15 cellular contexts compared by ENCODE assay signal in the genomic region with DNA sequence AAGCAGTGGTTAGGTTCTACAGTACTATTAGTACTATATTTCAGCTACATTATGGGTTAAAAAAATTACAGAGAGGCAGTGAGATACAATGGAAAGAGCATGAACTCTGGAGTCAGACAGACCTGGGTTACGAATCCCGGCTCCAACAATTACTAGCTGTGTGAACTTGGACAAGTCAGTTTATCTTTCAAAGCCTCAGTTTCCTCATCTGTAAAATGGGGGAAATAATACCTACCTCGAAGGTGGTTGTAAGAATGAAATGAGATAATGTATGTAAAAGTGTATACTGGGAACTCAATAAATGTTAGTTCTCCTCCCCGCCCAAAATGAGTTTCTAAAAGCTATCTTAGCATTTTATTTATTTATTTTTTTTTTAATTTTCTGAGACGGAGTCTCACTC. TPM values are rescaled to one million over a fixed set of nuclear protein-coding genes. Genes with fewer than 3 reads are reported as not detected.
DNase-seq lines count a peak whose midpoint lies in the region; ATAC-seq and TF ChIP-seq lines count a peak whose summit lies in the region.
"Had no signal": no experiment of that assay in that cellular context is flagged by ENCODE, and none has a peak within 500 bp of the region (broad histone marks: within the 10 kb centered on the region; RNA-seq: fewer than 3 reads in every experiment).

No MANE protein-coding gene starts in this region.

- no peak overlapping the region for H3K9ac ChIP-seq in H9 (ENCODE audit: extremely low read depth, insufficient read length, low read length)
- H3K9ac ChIP-seq: GM23248 had no signal

- WGBS in H9 (ENCODE audit: extremely low coverage, insufficient read length, low lambda C conversion rate): no CpG with 5 or more reads among the region's 5 CpGs

- H3K4me1 Mint-ChIP-seq in H9 (peaks cover 25 to 29% of the 10 kb centered on the region in 2 experiments), memory B cell (peaks cover 2% of the 10 kb centered on the region)
- H3K4me1 Mint-ChIP-seq in activated T-helper 17 cell treated with anti-CD3 and anti-CD28 coated beads, Interleukin-2, amount 50 U/mL, for 72 hours: no peaks in the 10 kb centered on the region

- H2AK5ac ChIP-seq in H9 (ENCODE audit: insufficient read length, low read length): no peak overlapping the region

- H3K9me3 ChIP-seq in H9 (ENCODE audit: control insufficient read depth, low read depth, low read length): no peaks in the 10 kb centered on the region
- H3K9me3 ChIP-seq: Caco-2 had no signal

- no peak overlapping the region for H3K27ac ChIP-seq in H9 (ENCODE audit: insufficient read length, low read depth, low read length)
- H3K27ac ChIP-seq: C4-2B, GM23248, HL-60 had no signal

- no peaks in the 10 kb centered on the region for H3K23me2 ChIP-seq in H9 (ENCODE audit: insufficient read length, low read depth, low read length, poor library complexity, severe bottlenecking)

- H3K4me3 Mint-ChIP-seq in H9: no peak overlapping the region
- H3K4me3 Mint-ChIP-seq in activated T-helper 17 cell treated with anti-CD3 and anti-CD28 coated beads, Interleukin-2, amount 50 U/mL, for 72 hours: no peak overlapping the region
- H3K4me3 Mint-ChIP-seq in memory B cell: no peak overlapping the region
- H3K4me3 Mint-ChIP-seq: CD4-positive, alpha-beta T cell had no signal

- no peaks in the 10 kb centered on the region for H3K27me3 Mint-ChIP-seq in H9 (ENCODE audit: low read depth)
- H3K27me3 Mint-ChIP-seq in activated T-helper 17 cell treated with anti-CD3 and anti-CD28 coated beads, Interleukin-2, amount 50 U/mL, for 72 hours: no peaks in the 10 kb centered on the region
- H3K27me3 Mint-ChIP-seq in memory B cell: no peaks in the 10 kb centered on the region
- H3K27me3 Mint-ChIP-seq: CD4-positive, alpha-beta T cell had no signal

- H2BK5ac ChIP-seq in H9 (ENCODE audit: insufficient read length, low read length): no peak overlapping the region

- H3K27me3 ChIP-seq in H9 (ENCODE audit: insufficient read depth, low read length): no peaks in the 10 kb centered on the region

- H3K14ac ChIP-seq in H9 (ENCODE audit: insufficient read depth, low read length): no peak overlapping the region

- H3K9me3 Mint-ChIP-seq in H9 (no peaks in the 10 kb centered on the region), memory B cell (no peaks in the 10 kb centered on the region)
- H3K9me3 Mint-ChIP-seq in activated T-helper 17 cell treated with anti-CD3 and anti-CD28 coated beads, Interleukin-2, amount 50 U/mL, for 72 hours: no peaks in the 10 kb centered on the region
- H3K9me3 Mint-ChIP-seq: CD4-positive, alpha-beta T cell had no signal

- peaks cover 3% of the 10 kb centered on the region; the same call in 1 of the 2 replicates for H3K4me1 ChIP-seq in H9 (ENCODE audit: insufficient read depth, low read length)
- H3K4me1 ChIP-seq: Caco-2 had no signal

- H3K36me3 Mint-ChIP-seq in H9 (ENCODE audit: insufficient read depth in 1 of 3, low read depth in 3 of 3): peaks cover 2 to 11% (median 6%) of the 10 kb centered on the region in 3 experiments; a peak in 5 of 7 replicates
- H3K36me3 Mint-ChIP-seq in activated T-helper 17 cell treated with anti-CD3 and anti-CD28 coated beads, Interleukin-2, amount 50 U/mL, for 72 hours (ENCODE audit: low read depth): peaks cover 44% of the 10 kb centered on the region
- peaks cover 20% of the 10 kb centered on the region for H3K36me3 Mint-ChIP-seq in memory B cell

- H3T11ph ChIP-seq in H9 (ENCODE audit: low read length): no peak overlapping the region

- no peaks in the 10 kb centered on the region for H3K79me2 ChIP-seq in H9 (ENCODE audit: insufficient read depth, low read length)

- H2BK15ac ChIP-seq in H9 (ENCODE audit: low read depth, low read length): no peak overlapping the region

- no peak overlapping the region for H4K8ac ChIP-seq in H9 (replicated peaks; ENCODE audit: insufficient read length, low read depth, low read length)

- H3K23ac ChIP-seq in H9 (ENCODE audit: insufficient read length, low read depth, low read length): no peak overlapping the region

- no peak for DNase-seq in H9
- DNase-seq in memory B cell (ENCODE audit: low spot score in 2 of 2): no peak
- DNase-seq in cerebellar nuclear complex (lab: John Stamatoyannopoulos, UW): no peak
- DNase-seq in NCI-H146 treated with DMSO at 0.1 percent for 48 hours (lab: John Stamatoyannopoulos, UW; ENCODE audit: unreplicated experiment): no peak
- DNase-seq: ACHN; AML-193; Caco-2; CD4-positive, alpha-beta T cell; GM23248; IMR-90; KBM-7 had no signal

- H2AFZ ChIP-seq in H9 (ENCODE audit: low read length): no peak overlapping the region
- H2AFZ ChIP-seq: GM23248 had no signal

- H2BK120ac ChIP-seq in H9 (ENCODE audit: low read depth, low read length, poor library complexity, severe bottlenecking): no peak overlapping the region

- no peak overlapping the region for H3K18ac ChIP-seq in H9 (ENCODE audit: insufficient read length, low read depth, low read length)

- H4K20me1 ChIP-seq in H9 (ENCODE audit: control insufficient read depth, insufficient read depth, insufficient read length): no peaks in the 10 kb centered on the region

- no peak overlapping the region for H2BK12ac ChIP-seq in H9 (ENCODE audit: insufficient read length, low read depth, low read length)

- H4K91ac ChIP-seq in H9 (ENCODE audit: insufficient read length, low read depth, low read length): no peak overlapping the region

- no peak overlapping the region for H3K4me2 ChIP-seq in H9 (ENCODE audit: insufficient read depth, insufficient read length, low read length)

- H2BK20ac ChIP-seq in H9 (ENCODE audit: low read depth, low read length, poor library complexity, severe bottlenecking): no peak overlapping the region

- H3K79me1 ChIP-seq in H9 (ENCODE audit: insufficient read depth, low read depth, low read length, poor library complexity, severe bottlenecking): no peaks in the 10 kb centered on the region

- no peak for ATAC-seq in activated T-helper 17 cell treated with anti-CD3 and anti-CD28 coated beads, Interleukin-2, amount 50 U/mL, for 72 hours (replicated peaks)
- no peak for ATAC-seq in memory B cell (ENCODE audit: low read depth)
- ATAC-seq in GM21737 (IDR thresholded peaks at IDR 0.05; ENCODE audit: unreplicated experiment): no peak

- TF ChIP-seq CTCF in H9 (conservative IDR thresholded peaks at IDR 0.05): no peak

- H3K27ac Mint-ChIP-seq in H9 (peak overlapping the region; percentile 16 to 92 (median 35); a peak in 3 of 7 replicates), memory B cell (peak overlapping the region; percentile 47)
- H3K27ac Mint-ChIP-seq in activated T-helper 17 cell treated with anti-CD3 and anti-CD28 coated beads, Interleukin-2, amount 50 U/mL, for 72 hours: peak overlapping the region; percentile 20
- H3K27ac Mint-ChIP-seq: CD4-positive, alpha-beta T cell had no signal

- H3K56ac ChIP-seq in H9 (ENCODE audit: insufficient read length, low read depth, low read length): no peak overlapping the region

- H3K4ac ChIP-seq in H9 (ENCODE audit: low read depth, low read length): no peak overlapping the region

- H4K5ac ChIP-seq in H9 (ENCODE audit: insufficient read length, low read depth, low read length): no peak overlapping the region

RNA-seq across cellular contexts. Expression of gene PRPF38A, which starts 59.5 kb away (rescaled TPM):
- total RNA-seq in H9 (2021): 87.2 and 89.9 TPM in 2 replicates
- total RNA-seq in activated T-helper 17 cell treated with anti-CD3 and anti-CD28 coated beads, Interleukin-2, amount 50 U/mL, for 72 hours: 10 to 100 TPM; 63.1 to 82.5 TPM

RNA-seq across cellular contexts. Expression of gene ORC1, which starts 59.7 kb away (rescaled TPM):
- total RNA-seq in H9 (2021): 44.3 and 46.4 TPM in 2 replicates
- total RNA-seq in activated T-helper 17 cell treated with anti-CD3 and anti-CD28 coated beads, Interleukin-2, amount 50 U/mL, for 72 hours: 10 to 100 TPM; 38.6 to 45.3 TPM
